In the genomic region with DNA sequence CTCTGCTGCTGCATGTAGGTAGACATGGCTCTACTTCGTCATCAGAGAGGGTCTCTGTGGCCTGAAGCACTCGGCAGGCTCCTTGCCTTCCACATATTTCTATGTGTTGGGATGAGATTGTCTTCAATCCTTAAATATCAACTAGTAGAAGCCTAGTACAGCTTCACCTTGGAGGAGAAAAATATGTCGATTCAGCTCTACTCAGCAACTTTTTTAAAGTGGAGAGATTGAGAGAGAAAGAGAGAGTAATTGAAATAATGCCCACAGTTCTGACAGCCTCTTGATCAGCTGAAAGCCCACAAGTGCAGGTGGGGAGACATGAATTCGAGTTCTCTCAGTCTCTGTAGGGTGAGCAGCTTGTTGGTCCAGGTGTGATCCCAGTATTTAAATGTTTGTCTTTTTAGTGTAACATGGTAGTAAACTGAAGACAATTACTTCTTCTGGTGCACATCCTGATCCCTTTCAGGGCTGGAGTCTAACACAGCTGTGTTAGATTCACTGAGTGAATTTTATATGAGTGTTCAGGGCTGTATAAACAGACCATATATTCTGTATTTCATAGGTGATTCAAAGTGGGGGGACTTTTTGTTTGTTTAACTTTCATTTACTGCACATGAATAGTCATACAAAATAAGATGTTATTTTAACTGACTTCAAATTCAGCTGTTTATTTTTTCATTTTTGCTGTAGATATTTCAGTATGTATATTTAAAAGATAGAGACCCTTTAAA, we compare ENCODE assay signal across 2 cellular contexts.
TF ChIP-seq lines count a peak whose summit lies in the region.

No MANE protein-coding gene starts in this region.

TF ChIP-seq in H1, 55 proteins besides CTCF, POLR2A, EP300 and RAD21:
- TF ChIP-seq, protein P1, sequence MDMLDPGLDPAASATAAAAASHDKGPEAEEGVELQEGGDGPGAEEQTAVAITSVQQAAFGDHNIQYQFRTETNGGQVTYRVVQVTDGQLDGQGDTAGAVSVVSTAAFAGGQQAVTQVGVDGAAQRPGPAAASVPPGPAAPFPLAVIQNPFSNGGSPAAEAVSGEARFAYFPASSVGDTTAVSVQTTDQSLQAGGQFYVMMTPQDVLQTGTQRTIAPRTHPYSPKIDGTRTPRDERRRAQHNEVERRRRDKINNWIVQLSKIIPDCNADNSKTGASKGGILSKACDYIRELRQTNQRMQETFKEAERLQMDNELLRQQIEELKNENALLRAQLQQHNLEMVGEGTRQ (IDR thresholded peaks at IDR 0.05; ENCODE audit: low read length) = no peak
- TF ChIP-seq SP2 (IDR thresholded peaks at IDR 0.05; ENCODE audit: low read length) (no peak), TEAD4 (IDR thresholded peaks at IDR 0.05; ENCODE audit: low read depth, low read length) (no peak), CTBP2 (IDR thresholded peaks at IDR 0.05; ENCODE audit: borderline replicate concordance, insufficient read depth, insufficient read length, low read length) (no peak), KDM5A (IDR thresholded peaks at IDR 0.05; ENCODE audit: low read length) (no peak), PHF8 (conservative IDR thresholded peaks at IDR 0.05; ENCODE audit: low read depth, low read length) (no peak), CBX5 (IDR thresholded peaks at IDR 0.05; ENCODE audit: low read depth, low read length) (no peak), BCL11A (IDR thresholded peaks at IDR 0.05; ENCODE audit: low read depth in 2 of 2, low read length in 2 of 2) (no peak), CHD2 (IDR thresholded peaks at IDR 0.05; ENCODE audit: low read length) (no peak), EGR1 (IDR thresholded peaks at IDR 0.05; ENCODE audit: borderline replicate concordance, low read depth, low read length) (no peak), ASH2L (IDR thresholded peaks at IDR 0.05; ENCODE audit: low read length) (no peak), FOSL1 (IDR thresholded peaks at IDR 0.05; ENCODE audit: insufficient read depth, low read depth, low read length) (no peak), BRCA1 (IDR thresholded peaks at IDR 0.05; ENCODE audit: low read depth, low read length) (no peak)
- TF ChIP-seq, protein P2, sequence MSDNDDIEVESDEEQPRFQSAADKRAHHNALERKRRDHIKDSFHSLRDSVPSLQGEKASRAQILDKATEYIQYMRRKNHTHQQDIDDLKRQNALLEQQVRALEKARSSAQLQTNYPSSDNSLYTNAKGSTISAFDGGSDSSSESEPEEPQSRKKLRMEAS (IDR thresholded peaks at IDR 0.05) = no peak
- TF ChIP-seq, protein P3, sequence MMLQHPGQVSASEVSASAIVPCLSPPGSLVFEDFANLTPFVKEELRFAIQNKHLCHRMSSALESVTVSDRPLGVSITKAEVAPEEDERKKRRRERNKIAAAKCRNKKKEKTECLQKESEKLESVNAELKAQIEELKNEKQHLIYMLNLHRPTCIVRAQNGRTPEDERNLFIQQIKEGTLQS (IDR thresholded peaks at IDR 0.05; ENCODE audit: insufficient read depth, low read depth, low read length) = no peak

TF ChIP-seq in SK-N-SH treated with all-trans-retinoic acid at 6 μM for 48 hours, 23 proteins besides CTCF, POLR2A, EP300 and RAD21:
- TF ChIP-seq ZFP3 (CRISPR knock-in tag; IDR thresholded peaks at IDR 0.05) (no peak), ZC3H10 (CRISPR knock-in tag; IDR thresholded peaks at IDR 0.05) (no peak), OSR1 (CRISPR knock-in tag; IDR thresholded peaks at IDR 0.05) (no peak), TOX (CRISPR knock-in tag; IDR thresholded peaks at IDR 0.05; ENCODE audit: borderline replicate concordance) (no peak)
- TF ChIP-seq, protein P4, sequence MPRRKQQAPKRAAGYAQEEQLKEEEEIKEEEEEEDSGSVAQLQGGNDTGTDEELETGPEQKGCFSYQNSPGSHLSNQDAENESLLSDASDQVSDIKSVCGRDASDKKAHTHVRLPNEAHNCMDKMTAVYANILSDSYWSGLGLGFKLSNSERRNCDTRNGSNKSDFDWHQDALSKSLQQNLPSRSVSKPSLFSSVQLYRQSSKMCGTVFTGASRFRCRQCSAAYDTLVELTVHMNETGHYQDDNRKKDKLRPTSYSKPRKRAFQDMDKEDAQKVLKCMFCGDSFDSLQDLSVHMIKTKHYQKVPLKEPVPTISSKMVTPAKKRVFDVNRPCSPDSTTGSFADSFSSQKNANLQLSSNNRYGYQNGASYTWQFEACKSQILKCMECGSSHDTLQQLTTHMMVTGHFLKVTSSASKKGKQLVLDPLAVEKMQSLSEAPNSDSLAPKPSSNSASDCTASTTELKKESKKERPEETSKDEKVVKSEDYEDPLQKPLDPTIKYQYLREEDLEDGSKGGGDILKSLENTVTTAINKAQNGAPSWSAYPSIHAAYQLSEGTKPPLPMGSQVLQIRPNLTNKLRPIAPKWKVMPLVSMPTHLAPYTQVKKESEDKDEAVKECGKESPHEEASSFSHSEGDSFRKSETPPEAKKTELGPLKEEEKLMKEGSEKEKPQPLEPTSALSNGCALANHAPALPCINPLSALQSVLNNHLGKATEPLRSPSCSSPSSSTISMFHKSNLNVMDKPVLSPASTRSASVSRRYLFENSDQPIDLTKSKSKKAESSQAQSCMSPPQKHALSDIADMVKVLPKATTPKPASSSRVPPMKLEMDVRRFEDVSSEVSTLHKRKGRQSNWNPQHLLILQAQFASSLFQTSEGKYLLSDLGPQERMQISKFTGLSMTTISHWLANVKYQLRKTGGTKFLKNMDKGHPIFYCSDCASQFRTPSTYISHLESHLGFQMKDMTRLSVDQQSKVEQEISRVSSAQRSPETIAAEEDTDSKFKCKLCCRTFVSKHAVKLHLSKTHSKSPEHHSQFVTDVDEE (CRISPR knock-in tag; IDR thresholded peaks at IDR 0.05) = no peak
- TF ChIP-seq, protein P5, sequence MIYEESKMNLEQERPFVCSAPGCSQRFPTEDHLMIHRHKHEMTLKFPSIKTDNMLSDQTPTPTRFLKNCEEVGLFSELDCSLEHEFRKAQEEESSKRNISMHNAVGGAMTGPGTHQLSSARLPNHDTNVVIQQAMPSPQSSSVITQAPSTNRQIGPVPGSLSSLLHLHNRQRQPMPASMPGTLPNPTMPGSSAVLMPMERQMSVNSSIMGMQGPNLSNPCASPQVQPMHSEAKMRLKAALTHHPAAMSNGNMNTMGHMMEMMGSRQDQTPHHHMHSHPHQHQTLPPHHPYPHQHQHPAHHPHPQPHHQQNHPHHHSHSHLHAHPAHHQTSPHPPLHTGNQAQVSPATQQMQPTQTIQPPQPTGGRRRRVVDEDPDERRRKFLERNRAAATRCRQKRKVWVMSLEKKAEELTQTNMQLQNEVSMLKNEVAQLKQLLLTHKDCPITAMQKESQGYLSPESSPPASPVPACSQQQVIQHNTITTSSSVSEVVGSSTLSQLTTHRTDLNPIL (CRISPR knock-in tag; IDR thresholded peaks at IDR 0.05; ENCODE audit: low read depth) = no peak
